Comparison of ENCODE assay signal across 11 cellular contexts in the genomic region with DNA sequence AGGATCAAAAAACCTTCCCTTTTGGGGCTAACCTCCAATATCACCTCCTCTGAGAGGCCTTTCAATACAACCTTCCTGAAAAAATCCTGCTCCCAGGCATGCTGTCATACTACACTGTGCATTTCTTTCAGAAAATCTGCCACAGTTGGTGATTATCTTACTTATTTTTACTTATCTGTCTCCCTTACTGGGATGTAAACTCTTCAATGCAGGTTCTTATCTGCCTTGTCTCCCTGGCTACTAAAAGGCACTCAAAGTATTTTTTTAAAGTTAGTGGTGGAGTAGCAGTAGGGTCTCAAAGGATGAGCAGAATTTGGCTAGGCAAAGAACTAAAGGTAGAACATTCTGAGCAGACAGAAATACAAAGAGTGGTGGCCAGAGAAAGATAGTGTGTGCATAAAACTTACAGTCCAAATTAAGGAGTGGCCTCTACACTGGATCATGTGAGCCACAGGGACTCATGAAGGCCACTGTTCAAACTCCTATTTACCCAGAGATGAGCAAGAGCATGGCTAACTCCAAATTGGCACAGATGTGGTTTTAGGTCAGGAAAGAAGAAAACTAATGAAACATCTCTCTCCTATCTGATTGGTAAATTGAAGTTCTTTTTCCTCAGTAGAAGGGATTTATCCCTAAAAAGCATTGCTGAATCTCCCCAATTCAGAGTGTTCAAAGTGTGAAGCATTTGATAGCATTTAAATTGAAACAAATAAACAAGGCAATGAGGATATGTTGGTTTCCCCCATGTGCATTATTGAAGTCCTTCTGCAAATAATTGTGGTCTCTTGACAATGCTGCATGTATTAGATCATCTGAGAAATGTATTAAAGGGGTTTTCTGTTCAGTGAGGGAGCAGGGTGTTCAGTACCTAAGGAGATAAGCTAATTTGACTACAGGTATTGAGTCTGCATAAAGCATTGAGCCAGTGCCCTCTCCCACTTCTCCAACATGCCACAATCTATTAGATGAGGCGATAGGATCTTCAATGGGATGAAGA.
DNase-seq lines count a peak whose midpoint lies in the region; ATAC-seq and TF ChIP-seq lines count a peak whose summit lies in the region.
"Had no signal": no experiment of that assay in that cellular context is flagged by ENCODE, and none has a peak within 500 bp of the region (broad histone marks: within the 10 kb centered on the region; RNA-seq: fewer than 3 reads in every experiment).

No MANE protein-coding gene starts in this region.

- DNase-seq in chondrocyte (ENCODE audit: low spot score): no peak
- no peak for DNase-seq in smooth muscle cell (lab: John Stamatoyannopoulos, UW; ENCODE audit: unreplicated experiment)
- DNase-seq in UCSD-AML1 (lab: John Stamatoyannopoulos, UW; ENCODE audit: unreplicated experiment): no peak
- no peak for DNase-seq in DMS79 treated with DMSO at 0.1 percent for 48 hours (lab: John Stamatoyannopoulos, UW)
- DNase-seq: activated CD4-positive, alpha-beta memory T cell treated with anti-CD3 and anti-CD28 coated beads for 36 hours; erythroblast; NCI-H2081 had no signal

- no peak overlapping the region for H3K4me3 Mint-ChIP-seq in chondrocyte (ENCODE audit: unreplicated experiment)
- H3K4me3 Mint-ChIP-seq: activated CD4-positive, alpha-beta memory T cell treated with anti-CD3 and anti-CD28 coated beads for 36 hours had no signal

- no peaks in the 10 kb centered on the region for H3K27me3 Mint-ChIP-seq in chondrocyte (ENCODE audit: low read depth)
- H3K27me3 Mint-ChIP-seq: activated CD4-positive, alpha-beta memory T cell treated with anti-CD3 and anti-CD28 coated beads for 36 hours had no signal

- H3K9ac ChIP-seq in smooth muscle cell (ENCODE audit: low read depth): no peak overlapping the region

- H3K36me3 Mint-ChIP-seq in chondrocyte (ENCODE audit: low read depth): peaks cover 6% of the 10 kb centered on the region
- H3K36me3 Mint-ChIP-seq: activated CD4-positive, alpha-beta memory T cell treated with anti-CD3 and anti-CD28 coated beads for 36 hours had no signal

- H3K9me3 Mint-ChIP-seq in chondrocyte (ENCODE audit: low read depth): peaks cover 16% of the 10 kb centered on the region
- H3K9me3 Mint-ChIP-seq: activated CD4-positive, alpha-beta memory T cell treated with anti-CD3 and anti-CD28 coated beads for 36 hours had no signal

- peaks cover 27% of the 10 kb centered on the region for H3F3A ChIP-seq in smooth muscle cell (ENCODE audit: low read depth)

- no peak overlapping the region for H3K4me3 ChIP-seq in smooth muscle cell

- H3K36me3 ChIP-seq in smooth muscle cell (ENCODE audit: low read depth): no peaks in the 10 kb centered on the region

- H2AFZ ChIP-seq in smooth muscle cell (ENCODE audit: low read depth): no peak overlapping the region

- no peaks in the 10 kb centered on the region for H3K4me1 ChIP-seq in smooth muscle cell (ENCODE audit: low read depth)

- H3K27me3 ChIP-seq in smooth muscle cell (ENCODE audit: low read depth): no peaks in the 10 kb centered on the region

- no peaks in the 10 kb centered on the region for H3K9me3 ChIP-seq in smooth muscle cell (replicated peaks; ENCODE audit: low read depth)

- TF ChIP-seq CTCF in chondrocyte (IDR thresholded peaks at IDR 0.05) (no peak), smooth muscle cell (IDR thresholded peaks at IDR 0.05; ENCODE audit: borderline replicate concordance, insufficient read depth, poor library complexity, severe bottlenecking) (no peak)

- peak; percentile 7 for ATAC-seq in GM19372 (IDR thresholded peaks at IDR 0.05; ENCODE audit: low read depth, unreplicated experiment)
- ATAC-seq in HG03159 (IDR thresholded peaks at IDR 0.05; ENCODE audit: unreplicated experiment): peak; percentile 35
- no peak for ATAC-seq in GM18867 (IDR thresholded peaks at IDR 0.05; ENCODE audit: unreplicated experiment)

- H3K4me2 ChIP-seq in smooth muscle cell: peak overlapping the region; percentile 53

- whole genome bisulfite sequencing in smooth muscle cell (ENCODE audit: low lambda C conversion rate): 82% methylated on average over 1 of the region's 1 CpG

- H3K27ac Mint-ChIP-seq in chondrocyte (ENCODE audit: unreplicated experiment): peak overlapping the region; percentile 64
- H3K27ac Mint-ChIP-seq: activated CD4-positive, alpha-beta memory T cell treated with anti-CD3 and anti-CD28 coated beads for 36 hours had no signal

- H3K4me1 Mint-ChIP-seq in chondrocyte (ENCODE audit: low read depth): peaks cover 68% of the 10 kb centered on the region

- H4K20me1 ChIP-seq in smooth muscle cell (ENCODE audit: low read depth): no peaks in the 10 kb centered on the region

- H3K79me2 ChIP-seq in smooth muscle cell (ENCODE audit: low read depth): no peaks in the 10 kb centered on the region

- peak overlapping the region; percentile 81 for H3K27ac ChIP-seq in smooth muscle cell (ENCODE audit: low read depth)
- H3K27ac ChIP-seq: HL-60 had no signal
